Comparison of ENCODE assay signal across 9 cellular contexts in the genomic region with DNA sequence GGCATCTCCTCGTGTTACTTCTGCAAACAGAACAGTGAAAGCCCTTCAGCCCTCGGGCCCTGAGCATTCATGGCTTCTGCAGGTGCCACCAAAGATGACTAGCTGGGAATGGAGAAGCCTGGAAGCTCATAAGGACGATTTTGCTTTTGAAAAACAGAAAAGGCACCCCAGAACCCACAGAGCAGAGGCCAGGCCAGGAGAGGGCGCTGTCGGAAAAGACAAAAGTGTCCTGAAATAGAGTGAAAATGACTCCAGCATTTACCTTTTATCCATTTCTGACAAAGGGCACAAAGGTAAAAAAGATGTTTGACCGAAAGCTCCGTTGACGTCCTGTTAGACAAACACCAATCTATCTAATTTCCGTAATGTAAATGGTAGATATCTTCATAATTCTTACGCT. TPM values are rescaled to one million over a fixed set of nuclear protein-coding genes. Genes with fewer than 3 reads are reported as not detected.
DNase-seq lines count a peak whose midpoint lies in the region; ATAC-seq and TF ChIP-seq lines count a peak whose summit lies in the region.
"Had no signal": no experiment of that assay in that cellular context is flagged by ENCODE, and none has a peak within 500 bp of the region (broad histone marks: within the 10 kb centered on the region; RNA-seq: fewer than 3 reads in every experiment).

No MANE protein-coding gene starts in this region.

- intact Hi-C loops in posterior vena cava (cut with DNase I) (no loop called here), aorta (cut with DNase I) (no loop called here)

- no peak for ATAC-seq in aorta (ENCODE audit: low FRiP score)

- peaks cover 2% of the 10 kb centered on the region for H3K9me3 ChIP-seq in aorta (ENCODE audit: control insufficient read depth, low read length)

- no peaks in the 10 kb centered on the region for H3K36me3 ChIP-seq in aorta (ENCODE audit: control insufficient read depth in 1 of 2, insufficient read depth in 2 of 2, low read length in 1 of 2)

- no peaks in the 10 kb centered on the region for H3K27me3 ChIP-seq in aorta (ENCODE audit: control insufficient read depth in 1 of 2, insufficient read depth in 2 of 2, low read length in 1 of 2)

- TF ChIP-seq CTCF in fibroblast of mammary gland (conservative IDR thresholded peaks at IDR 0.05; ENCODE audit: control insufficient read depth, insufficient read depth, low read depth, low read length) = peak; percentile 75

- 26% methylated on average over 10 of the region's 10 CpGs for WGBS in aorta, 2 donors

- no peak overlapping the region for H3K27ac ChIP-seq in aorta (ENCODE audit: low read depth in 1 of 2, low read length in 2 of 2)
- H3K27ac ChIP-seq: BLaER1 treated with 17β-estradiol and CSF1 and Interleukin-3, amounts not matched to agents 10 nM and 100 nM had no signal

- H3K4me3 ChIP-seq in fibroblast of mammary gland (ENCODE audit: control insufficient read depth, low read depth, low read length) (no peak overlapping the region), aorta (ENCODE audit: low read length in 2 of 2) (no peak overlapping the region)
- H3K4me3 ChIP-seq: BLaER1 treated with 17β-estradiol and CSF1 and Interleukin-3, amounts not matched to agents 10 nM and 100 nM had no signal

- DNase-seq in NCI-H146 (lab: John Stamatoyannopoulos, UW) (peak; percentile 16), NCI-H146 treated with DMSO at 0.1 percent for 48 hours (lab: John Stamatoyannopoulos, UW; ENCODE audit: unreplicated experiment) (no peak), NCI-H526 treated with DMSO at 0.1 percent for 48 hours (lab: John Stamatoyannopoulos, UW) (peak; percentile 43), fibroblast of mammary gland (ENCODE audit: low read depth) (peak; percentile 49), posterior vena cava (ENCODE audit: low spot score) (peak; percentile 81), aorta (peak; percentile 59 to 80), dedifferentiated amniotic fluid mesenchymal stem cell (ENCODE audit: extremely low spot score) (no peak)
- peak; percentile 90 for DNase-seq in activated CD8-positive, alpha-beta memory T cell treated with anti-CD3 and anti-CD28 coated beads, Interleukin-2, amount 50 U/mL, for 48 hours

- H3K4me1 ChIP-seq in aorta (ENCODE audit: control insufficient read depth in 1 of 2, insufficient read depth in 2 of 2, low read length in 2 of 2) = no peaks in the 10 kb centered on the region

RNA-seq across cellular contexts. Expression of gene ZNF195, which starts 37.6 kb away (rescaled TPM):
- total RNA-seq in posterior vena cava (10 to 100 TPM; 12.0 to 13.0 TPM), aorta (10 to 100 TPM; 13.7 to 18.4 TPM)
- 1 to 10 TPM; 6.0 to 9.2 TPM for polyA plus RNA-seq in aorta

Comparison
In these comparisons a context has a peak if more than half of its experiments do, and no peak if none do; other contexts are left out.
1. DNase-seq: peak in NCI-H146 (single experiment), NCI-H526 treated with DMSO at 0.1 percent for 48 hours (single experiment), activated CD8-positive, alpha-beta memory T cell treated with anti-CD3 and anti-CD28 coated beads, Interleukin-2, amount 50 U/mL, for 48 hours (single experiment), fibroblast of mammary gland (single experiment), posterior vena cava (single experiment) and aorta (2 of 2); none in NCI-H146 treated with DMSO at 0.1 percent for 48 hours (single experiment) and dedifferentiated amniotic fluid mesenchymal stem cell (single experiment).